ENCODE assay signal across 33 cellular contexts in genomic region chr4:73411731-73412414, GRCh38. TPM values are rescaled to one million over a fixed set of nuclear protein-coding genes. Genes with fewer than 3 reads are reported as not detected.
"Had no signal": no experiment of that assay in that cellular context is flagged by ENCODE, and none has a peak within 500 bp of the region (broad histone marks: within the 10 kb centered on the region; RNA-seq: fewer than 3 reads in every experiment).

No MANE protein-coding gene starts in this region.

- H3K4me2 ChIP-seq: neural progenitor cell had no signal

- H3K27me3 ChIP-seq: heart left ventricle, neural progenitor cell, neutrophil, ovary, sigmoid colon, spleen, tibial nerve, upper lobe of left lung, vagina had no signal

- H3K9me3 ChIP-seq: heart left ventricle, neutrophil, ovary, prostate gland, sigmoid colon, spleen, tibial nerve, upper lobe of left lung, vagina had no signal

- H3K27ac ChIP-seq: heart left ventricle, neural progenitor cell, neutrophil, ovary, prostate gland, sigmoid colon, spleen, tibial nerve, upper lobe of left lung, vagina had no signal

- FAIRE-seq: islet of Langerhans, small intestine had no signal

- H3K36me3 ChIP-seq: heart left ventricle, neural progenitor cell, neutrophil, ovary, prostate gland, sigmoid colon, spleen, tibial nerve, upper lobe of left lung, vagina had no signal

- H2AFZ ChIP-seq: neural progenitor cell had no signal

- DNase-seq: heart left ventricle; hypothalamus; immature natural killer cell; mesendoderm; naive B cell; natural killer cell; nephron progenitor cell; ovary; retina; right cardiac atrium; sigmoid colon; small intestine; spleen; stimulated activated CD4-positive, alpha-beta T cell treated with anti-CD3 and anti-CD28 coated beads, Interleukin-4, amount 100 ng/mL, for 24 hours; stimulated activated CD8-positive, alpha-beta memory T cell treated with anti-CD3 and anti-CD28 coated beads, Interleukin-4, amount 100 ng/mL, for 48 hours; stimulated activated naive CD4-positive, alpha-beta T cell treated with Interleukin-2 at 50 U/mL for 16 hours; stimulated activated naive CD8-positive, alpha-beta T cell treated with anti-CD3 and anti-CD28 coated beads, Interleukin-15, amount 100 ng/mL, for 72 hours; substantia nigra; upper lobe of left lung had no signal

- H3K9ac ChIP-seq: neural progenitor cell had no signal

- H3K4me3 ChIP-seq: heart left ventricle, lung, neural progenitor cell, ovary, prostate gland, sigmoid colon, spleen, tibial nerve, upper lobe of left lung, vagina had no signal

- ATAC-seq: heart left ventricle; natural killer cell; right cardiac atrium; stimulated activated memory B cell treated with anti-CD40 and anti-IgM and Interleukin-4, amounts not matched to agents 10 μg/mL and 1 μg/mL and 100 μg/mL, for 72 hours; stimulated activated naive CD8-positive, alpha-beta T cell treated with anti-CD3 and anti-CD28 coated beads, Interleukin-15, amount 100 ng/mL, for 72 hours had no signal

- H3K4me1 ChIP-seq: heart left ventricle, neural progenitor cell, prostate gland, sigmoid colon, spleen, tibial nerve, upper lobe of left lung, vagina had no signal

RNA-seq across cellular contexts. Expression of gene ALB, which starts 7.8 kb away (rescaled TPM):
- total RNA-seq: kidney epithelial cell, natural killer cell, sigmoid colon, vagina had no signal
- polyA plus RNA-seq: immature natural killer cell had no signal

RNA-seq across cellular contexts. Expression of gene AFP, which starts 24.1 kb away (rescaled TPM):
- total RNA-seq: heart left ventricle, kidney epithelial cell, lower leg skin, mononuclear cell, natural killer cell, omental fat pad, right cardiac atrium, sigmoid colon, spleen, temporal lobe, tibial nerve, urinary bladder, vagina had no signal
- polyA plus RNA-seq: heart left ventricle, immature natural killer cell, lung, right cardiac atrium, sigmoid colon, spleen, urinary bladder had no signal
